In genomic region chr7:534075-534474, GRCh38 we compare ENCODE assay signal across 27 cellular contexts. TPM values are rescaled to one million over a fixed set of nuclear protein-coding genes. Genes with fewer than 3 reads are reported as not detected.
A peak's percentile ranks its signal among the peaks of the same experiment; 100 is the strongest.
DNase-seq lines count a peak whose midpoint lies in the region; FAIRE-seq and TF ChIP-seq lines count a peak whose summit lies in the region.
"Had no signal": no experiment of that assay in that cellular context is flagged by ENCODE, and none has a peak within 500 bp of the region (broad histone marks: within the 10 kb centered on the region; RNA-seq: fewer than 3 reads in every experiment).

No MANE protein-coding gene starts in this region.

- H3K36me3 Mint-ChIP-seq in astrocyte (ENCODE audit: low read depth, unreplicated experiment) (no peaks in the 10 kb centered on the region), endothelial cell (ENCODE audit: low read depth, unreplicated experiment) (no peaks in the 10 kb centered on the region)
- no peaks in the 10 kb centered on the region for H3K36me3 Mint-ChIP-seq in activated naive CD8-positive, alpha-beta T cell treated with anti-CD3 and anti-CD28 coated beads for 36 hours
- H3K36me3 Mint-ChIP-seq: CD14-positive monocyte; CD8-positive, alpha-beta memory T cell had no signal

- WGBS in trophoblast cell (ENCODE audit: extremely low coverage, insufficient coverage, insufficient read length), result 100% methylated on average over 2 of the region's 8 CpGs

- H3K27ac ChIP-seq in HEK293 (ENCODE audit: extremely low read depth, low read depth, low read length) (no peak overlapping the region), astrocyte (ENCODE audit: low read depth, low read length) (no peak overlapping the region), trophoblast cell (ENCODE audit: low read depth, low read length) (no peak overlapping the region)
- H3K27ac ChIP-seq: BLaER1 treated with 17β-estradiol and CSF1 and Interleukin-3, amounts not matched to agents 10 nM and 100 nM; GM23248 had no signal

- H3K27me3 ChIP-seq in astrocyte (ENCODE audit: insufficient read depth, low read length), result no peaks in the 10 kb centered on the region
- H3K27me3 ChIP-seq in trophoblast cell (ENCODE audit: insufficient read depth, low read length), result no peaks in the 10 kb centered on the region

- CTCF ChIA-PET in HEK293 (lab: Yijun Ruan, JAX), result no interaction called here

- H3K27ac Mint-ChIP-seq in astrocyte (ENCODE audit: unreplicated experiment) (peak overlapping the region; percentile 0), endothelial cell (ENCODE audit: unreplicated experiment) (no peak overlapping the region)
- no peak overlapping the region for H3K27ac Mint-ChIP-seq in activated naive CD8-positive, alpha-beta T cell treated with anti-CD3 and anti-CD28 coated beads for 36 hours
- H3K27ac Mint-ChIP-seq: CD14-positive monocyte; CD4-positive, alpha-beta T cell; H9; HFFc6 had no signal

- H3K27me3 Mint-ChIP-seq in astrocyte (ENCODE audit: low read depth, unreplicated experiment), result peaks cover 25% of the 10 kb centered on the region
- H3K27me3 Mint-ChIP-seq in endothelial cell (ENCODE audit: unreplicated experiment), result peaks cover 2% of the 10 kb centered on the region
- no peaks in the 10 kb centered on the region for H3K27me3 Mint-ChIP-seq in activated naive CD8-positive, alpha-beta T cell treated with anti-CD3 and anti-CD28 coated beads for 36 hours

- H3K9ac ChIP-seq in astrocyte (ENCODE audit: low read length), result no peak overlapping the region
- H3K9ac ChIP-seq in trophoblast cell (ENCODE audit: low read length), result no peak overlapping the region
- H3K9ac ChIP-seq: BLaER1 treated with 17β-estradiol and CSF1 and Interleukin-3, amounts not matched to agents 10 nM and 100 nM; GM23248 had no signal

- no peak overlapping the region for H3K23ac ChIP-seq in trophoblast cell (ENCODE audit: low read length)

- H2AK5ac ChIP-seq in trophoblast cell (ENCODE audit: low read length), result peak overlapping the region; percentile 50

- DNase-seq in astrocyte (ENCODE audit: low read depth) (no peak), endothelial cell (ENCODE audit: low spot score) (no peak), trophoblast cell (no peak), RCC 7860 (ENCODE audit: low spot score) (no peak), RPMI8226 (no peak), SIG-M5 treated with dmso at 0.1 percent for 504 hours (lab: John Stamatoyannopoulos, UW; ENCODE audit: unreplicated experiment) (no peak)
- no peak for DNase-seq in activated naive CD8-positive, alpha-beta T cell treated with anti-CD3 and anti-CD28 coated beads for 36 hours
- DNase-seq: 8988T; ACHN; AML-193; BE2C; CD4-positive, alpha-beta T cell; CD8-positive, alpha-beta memory T cell; DMS 273 treated with DMSO at 0.1 percent for 48 hours; DMS79; EL; GDM1; GM23248; H9; HFFc6 had no signal

- H4K8ac ChIP-seq in trophoblast cell (ENCODE audit: low read depth, low read length), result no peak overlapping the region

- peaks cover 5% of the 10 kb centered on the region for H3K9me3 Mint-ChIP-seq in astrocyte (ENCODE audit: unreplicated experiment)
- H3K9me3 Mint-ChIP-seq in endothelial cell (ENCODE audit: unreplicated experiment), result no peaks in the 10 kb centered on the region
- peaks cover 1% of the 10 kb centered on the region for H3K9me3 Mint-ChIP-seq in activated naive CD8-positive, alpha-beta T cell treated with anti-CD3 and anti-CD28 coated beads for 36 hours
- H3K9me3 Mint-ChIP-seq: CD4-positive, alpha-beta T cell; CD8-positive, alpha-beta memory T cell; H9; HFFc6 had no signal

- H4K91ac ChIP-seq in trophoblast cell (ENCODE audit: low read depth, low read length), result no peak overlapping the region

- H3K4ac ChIP-seq in trophoblast cell (ENCODE audit: low read depth, low read length), result no peak overlapping the region

- H3K36me3 ChIP-seq in HEK293 (ENCODE audit: control insufficient read depth in 2 of 2, insufficient read depth in 1 of 2, low read length in 2 of 2) (no peaks in the 10 kb centered on the region), astrocyte (ENCODE audit: insufficient read depth, low read length) (no peaks in the 10 kb centered on the region), trophoblast cell (ENCODE audit: control insufficient read depth in 1 of 2, insufficient read depth in 2 of 2, low read length in 2 of 2) (no peaks in the 10 kb centered on the region)
- H3K36me3 ChIP-seq: BE2C; BLaER1 treated with 17β-estradiol and CSF1 and Interleukin-3, amounts not matched to agents 10 nM and 100 nM had no signal

- H4K12ac ChIP-seq in trophoblast cell (ENCODE audit: low read depth, low read length), result no peak overlapping the region

- no peak overlapping the region for H3K4me3 Mint-ChIP-seq in astrocyte (ENCODE audit: unreplicated experiment)
- H3K4me3 Mint-ChIP-seq in endothelial cell (ENCODE audit: unreplicated experiment), result peak overlapping the region; percentile 75
- H3K4me3 Mint-ChIP-seq in activated naive CD8-positive, alpha-beta T cell treated with anti-CD3 and anti-CD28 coated beads for 36 hours, result no peak overlapping the region
- H3K4me3 Mint-ChIP-seq: CD14-positive monocyte; CD4-positive, alpha-beta T cell; CD8-positive, alpha-beta memory T cell; H9; HFFc6 had no signal

- POLR2A ChIA-PET in HEK293 (lab: Yijun Ruan, JAX), result no interaction called here

- H3K4me1 ChIP-seq in HEK293 (ENCODE audit: control insufficient read depth, insufficient read depth, low read length), result no peaks in the 10 kb centered on the region
- peaks cover 17% of the 10 kb centered on the region for H3K4me1 ChIP-seq in astrocyte (ENCODE audit: insufficient read depth, low read length)
- H3K4me1 ChIP-seq in trophoblast cell (ENCODE audit: control insufficient read depth in 1 of 2, insufficient read depth in 2 of 2, low read length in 2 of 2), result peaks cover 27 to 28% of the 10 kb centered on the region in 2 experiments
- H3K4me1 ChIP-seq: BE2C had no signal

- H2BK12ac ChIP-seq in trophoblast cell (ENCODE audit: low read length), result no peak overlapping the region

- no peak overlapping the region for H2BK5ac ChIP-seq in trophoblast cell (ENCODE audit: low read depth, low read length, poor library complexity)

- H3K9me3 ChIP-seq in HEK293 (ENCODE audit: control insufficient read depth, insufficient read depth, low read depth, low read length), result no peaks in the 10 kb centered on the region
- H3K9me3 ChIP-seq in astrocyte (ENCODE audit: insufficient read depth, low read depth, low read length), result no peaks in the 10 kb centered on the region
- H3K9me3 ChIP-seq in trophoblast cell (ENCODE audit: insufficient read depth, low read depth, low read length), result peaks cover 1% of the 10 kb centered on the region
- H3K9me3 ChIP-seq: A549, BE2C had no signal

- H3K4me1 Mint-ChIP-seq in astrocyte (ENCODE audit: low read depth, unreplicated experiment) (peaks cover 4% of the 10 kb centered on the region), endothelial cell (ENCODE audit: unreplicated experiment) (no peaks in the 10 kb centered on the region)
- peaks cover 7% of the 10 kb centered on the region for H3K4me1 Mint-ChIP-seq in activated naive CD8-positive, alpha-beta T cell treated with anti-CD3 and anti-CD28 coated beads for 36 hours
- H3K4me1 Mint-ChIP-seq: CD14-positive monocyte had no signal

- H3K18ac ChIP-seq in trophoblast cell (ENCODE audit: low read length), result no peak overlapping the region

- H3K79me2 ChIP-seq in astrocyte (ENCODE audit: insufficient read depth, low read length), result no peaks in the 10 kb centered on the region
- peaks cover 7% of the 10 kb centered on the region for H3K79me2 ChIP-seq in trophoblast cell (ENCODE audit: control insufficient read depth, insufficient read depth, low read length, poor library complexity)

- H2AFZ ChIP-seq in astrocyte (ENCODE audit: low read depth, low read length) (no peak overlapping the region), trophoblast cell (ENCODE audit: insufficient read depth, low read length, poor library complexity) (no peak overlapping the region)
- H2AFZ ChIP-seq: GM23248 had no signal

- no peak overlapping the region for H2BK120ac ChIP-seq in trophoblast cell (ENCODE audit: insufficient read depth, low read length, poor library complexity)

- no peak for TF ChIP-seq CTCF in HEK293 (tag by site-specific recombination; IDR thresholded peaks at IDR 0.05)
- no peak for TF ChIP-seq CTCF in astrocyte (IDR thresholded peaks at IDR 0.05; ENCODE audit: insufficient read depth, low read depth, low read length)
- no peak for TF ChIP-seq CTCF in endothelial cell (IDR thresholded peaks at IDR 0.05; ENCODE audit: unreplicated experiment)

- no peak for FAIRE-seq in astrocyte (lab: Jason Lieb, UNC)
- no peak for FAIRE-seq in RCC 7860 (lab: Jason Lieb, UNC)
- FAIRE-seq: A549, D721Med, GM12878, GM19239 had no signal

- H4K20me1 ChIP-seq in astrocyte (ENCODE audit: insufficient read depth, low read length), result no peaks in the 10 kb centered on the region

- H3K79me1 ChIP-seq in trophoblast cell (ENCODE audit: low read length), result peaks cover 19% of the 10 kb centered on the region

- H3K4me2 ChIP-seq in astrocyte (ENCODE audit: low read length) (no peak overlapping the region), trophoblast cell (ENCODE audit: low read length) (no peak overlapping the region)
- H3K4me2 ChIP-seq: A549; BLaER1 treated with 17β-estradiol and CSF1 and Interleukin-3, amounts not matched to agents 10 nM and 100 nM had no signal

- no peak overlapping the region for H3K14ac ChIP-seq in trophoblast cell (ENCODE audit: low read length)

- H3K4me3 ChIP-seq in HEK293 (ENCODE audit: low read depth, low read length) (no peak overlapping the region), astrocyte (ENCODE audit: insufficient read depth, low read depth, low read length) (no peak overlapping the region), trophoblast cell (ENCODE audit: low read depth, low read length) (no peak overlapping the region)
- H3K4me3 ChIP-seq: A549; BLaER1 treated with 17β-estradiol and CSF1 and Interleukin-3, amounts not matched to agents 10 nM and 100 nM; GM12878; GM23248 had no signal

TF ChIP-seq in HEK293, 187 proteins besides CTCF, POLR2A, EP300 and RAD21:
- TF ChIP-seq ZNF121 (tag by site-specific recombination; IDR thresholded peaks at IDR 0.05) (0 out of 2 replicates have a peak, but pooled peaks have one; percentile 39), ZNF548 (tag by site-specific recombination; IDR thresholded peaks at IDR 0.05) (no peak), KLF8 (tag by site-specific recombination; IDR thresholded peaks at IDR 0.05) (no peak)

RNA-seq across cellular contexts. Expression of gene PDGFA, which starts 14.4 kb away (rescaled TPM):
- total RNA-seq in astrocyte (47.1 and 52.9 TPM in 2 replicates), endothelial cell (ENCODE audit: unreplicated experiment) (0.85 TPM)
- polyA plus RNA-seq in trophoblast cell (2013), result 9.7 and 10.6 TPM in 2 replicates
- total RNA-seq in activated naive CD8-positive, alpha-beta T cell treated with anti-CD3 and anti-CD28 coated beads for 36 hours, result 1 to 10 TPM; 3.3 to 4.1 TPM
